In genomic region chr5:116465411-116465810, GRCh38 we compare ENCODE assay signal across 21 cellular contexts.
DNase-seq lines count a peak whose midpoint lies in the region; ATAC-seq and TF ChIP-seq lines count a peak whose summit lies in the region.
"Had no signal": no experiment of that assay in that cellular context is flagged by ENCODE, and none has a peak within 500 bp of the region (broad histone marks: within the 10 kb centered on the region; RNA-seq: fewer than 3 reads in every experiment).

No MANE protein-coding gene starts in this region.

- no peaks in the 10 kb centered on the region for H4K20me1 ChIP-seq in BLaER1
- peaks cover 18% of the 10 kb centered on the region; the same call in 1 of the 2 replicates for H4K20me1 ChIP-seq in GM23338 (replicated peaks; ENCODE audit: insufficient read depth)
- H4K20me1 ChIP-seq in osteoblast (ENCODE audit: insufficient read depth, low read length), result no peaks in the 10 kb centered on the region

- H3K4ac ChIP-seq in neuronal stem cell (ENCODE audit: low read length), result no peak overlapping the region

- no peaks in the 10 kb centered on the region; the same call in 1 of the 2 replicates for H3F3A ChIP-seq in GM23338 (replicated peaks; ENCODE audit: low read depth)

- no peak overlapping the region for H2AK5ac ChIP-seq in neuronal stem cell (ENCODE audit: low read depth, low read length)

- no peak overlapping the region for H2BK12ac ChIP-seq in neuronal stem cell (ENCODE audit: low read length)

- no peak overlapping the region for H3K23ac ChIP-seq in neuronal stem cell (ENCODE audit: low read depth, low read length, poor library complexity)

- H3K4me1 Mint-ChIP-seq in GM23338 (peaks cover 19% of the 10 kb centered on the region), glutamatergic neuron (ENCODE audit: low read depth, unreplicated experiment) (peaks cover 17% of the 10 kb centered on the region)
- H3K4me1 Mint-ChIP-seq: CD8-positive, alpha-beta memory T cell had no signal

- no peaks in the 10 kb centered on the region for H3K79me1 ChIP-seq in neuronal stem cell (ENCODE audit: low read depth, low read length)

- H3K14ac ChIP-seq in neuronal stem cell (ENCODE audit: low read length), result no peak overlapping the region

- no peak overlapping the region for H2BK15ac ChIP-seq in neuronal stem cell (ENCODE audit: low read length)

- H3K4me3 ChIP-seq in BLaER1 (no peak overlapping the region), GM23338 (no peak overlapping the region), osteoblast (ENCODE audit: insufficient read depth, low read length) (no peak overlapping the region), neuronal stem cell (ENCODE audit: low read length in 2 of 2) (no peak overlapping the region)
- H3K4me3 ChIP-seq: A549 had no signal

- no peak overlapping the region for H3K9ac ChIP-seq in BLaER1
- H3K9ac ChIP-seq in neuronal stem cell (ENCODE audit: low read depth, low read length, poor library complexity), result no peak overlapping the region

- DNase-seq in GM23338 (ENCODE audit: low spot score), result no peak
- DNase-seq in glutamatergic neuron, result no peak
- peak; percentile 29 for DNase-seq in osteoblast (ENCODE audit: insufficient read length, low spot score, missing footprints)
- no peak for DNase-seq in neuronal stem cell (ENCODE audit: low spot score)
- no peak for DNase-seq in GOT3 (lab: John Stamatoyannopoulos, UW)
- DNase-seq: 8988T; ACHN; AML-193; BE2C; CD4-positive, CD25-positive, alpha-beta regulatory T cell; CD8-positive, alpha-beta memory T cell; DMS 273 treated with DMSO at 0.1 percent for 48 hours; DMS79; EL; GDM1; H9 had no signal

- H3K27me3 Mint-ChIP-seq in GM23338 (ENCODE audit: insufficient read depth, low read depth, poor library complexity) (peaks cover 4% of the 10 kb centered on the region), glutamatergic neuron (ENCODE audit: unreplicated experiment) (no peaks in the 10 kb centered on the region)
- H3K27me3 Mint-ChIP-seq: CD4-positive, CD25-positive, alpha-beta regulatory T cell; CD8-positive, alpha-beta memory T cell had no signal

- H3K4me2 ChIP-seq in BLaER1 (peak overlapping the region; percentile 68), GM23338 (no peak overlapping the region), osteoblast (ENCODE audit: insufficient read depth, low read length) (no peak overlapping the region), neuronal stem cell (ENCODE audit: insufficient read depth, low read length, poor library complexity, severe bottlenecking) (no peak overlapping the region)
- H3K4me2 ChIP-seq: A549 had no signal

- H3K79me2 ChIP-seq in GM23338 (replicated peaks; ENCODE audit: insufficient read depth) (peaks cover 21% of the 10 kb centered on the region), osteoblast (ENCODE audit: insufficient read depth, low read length) (no peaks in the 10 kb centered on the region)

- H4K8ac ChIP-seq in neuronal stem cell (ENCODE audit: low read depth, low read length), result no peak overlapping the region

- H3K4me3 Mint-ChIP-seq in GM23338 (no peak overlapping the region), glutamatergic neuron (ENCODE audit: unreplicated experiment) (no peak overlapping the region)
- H3K4me3 Mint-ChIP-seq: CD4-positive, CD25-positive, alpha-beta regulatory T cell; CD8-positive, alpha-beta memory T cell; H9 had no signal

- WGBS in neuronal stem cell (ENCODE audit: extremely low coverage in 2 of 2, insufficient read length in 2 of 2, insufficient replicate concordance in 1 of 2), 2 donors, result no CpG with 5 or more reads among the region's 3 CpGs

- no peak overlapping the region for H3K27ac Mint-ChIP-seq in GM23338
- H3K27ac Mint-ChIP-seq in glutamatergic neuron (ENCODE audit: unreplicated experiment), result peak overlapping the region; percentile 52
- H3K27ac Mint-ChIP-seq: CD4-positive, CD25-positive, alpha-beta regulatory T cell; H9 had no signal

- no peak overlapping the region for H2AFZ ChIP-seq in GM23338
- H2AFZ ChIP-seq in osteoblast (ENCODE audit: low read length), result no peak overlapping the region
- H2AFZ ChIP-seq in neuronal stem cell (ENCODE audit: low read length), result no peak overlapping the region

- H3K27me3 ChIP-seq in BLaER1, result no peaks in the 10 kb centered on the region
- H3K27me3 ChIP-seq in GM23338 (ENCODE audit: insufficient read depth), result no peaks in the 10 kb centered on the region
- no peaks in the 10 kb centered on the region for H3K27me3 ChIP-seq in osteoblast (ENCODE audit: insufficient read depth, low read length)
- no peaks in the 10 kb centered on the region for H3K27me3 ChIP-seq in neuronal stem cell (ENCODE audit: control insufficient read depth in 3 of 3, insufficient read depth in 3 of 3, low read depth in 1 of 3, low read length in 3 of 3)
- H3K27me3 ChIP-seq: BE2C had no signal

- H3K9me3 ChIP-seq in BLaER1 (peaks cover 19% of the 10 kb centered on the region), osteoblast (ENCODE audit: low read depth, low read length) (no peaks in the 10 kb centered on the region), neuronal stem cell (replicated peaks in 1 of 2; ENCODE audit: control insufficient read depth in 2 of 2, insufficient read depth in 1 of 2, low read depth in 1 of 2, low read length in 2 of 2) (peaks cover 0 to 4% of the 10 kb centered on the region in 2 donors)
- H3K9me3 ChIP-seq: A549, BE2C had no signal

- H3K36me3 Mint-ChIP-seq in GM23338 (ENCODE audit: low read depth) (peaks cover 73% of the 10 kb centered on the region), glutamatergic neuron (ENCODE audit: unreplicated experiment) (no peaks in the 10 kb centered on the region)

- H3K9me3 Mint-ChIP-seq in GM23338, result no peaks in the 10 kb centered on the region
- H3K9me3 Mint-ChIP-seq in glutamatergic neuron (ENCODE audit: unreplicated experiment), result peaks cover 5% of the 10 kb centered on the region
- H3K9me3 Mint-ChIP-seq: H9 had no signal

- ATAC-seq in GM23338 (no peak), GM19035 (IDR thresholded peaks at IDR 0.05; ENCODE audit: unreplicated experiment) (no peak)
- ATAC-seq: A549, HCT116 had no signal

- no peak overlapping the region for H2BK120ac ChIP-seq in neuronal stem cell (ENCODE audit: low read depth, low read length)

- H3K27ac ChIP-seq in BLaER1 (peak overlapping the region; percentile 80; the same call in 1 of the 2 replicates), GM23338 (ENCODE audit: low read depth) (0 out of 2 replicates have a peak overlapping the region, but pooled peaks have one; percentile 15), osteoblast (ENCODE audit: low read depth, low read length) (no peak overlapping the region), neuronal stem cell (replicated peaks; ENCODE audit: low read length) (no peak overlapping the region)
- H3K27ac ChIP-seq: A549, C4-2B had no signal

- no peaks in the 10 kb centered on the region for H3K9me2 ChIP-seq in GM23338 (ENCODE audit: insufficient read depth)

- H2BK5ac ChIP-seq in neuronal stem cell (ENCODE audit: low read length), result no peak overlapping the region

- TF ChIP-seq CTCF in GM23338 (conservative IDR thresholded peaks at IDR 0.05; ENCODE audit: low read depth in 2 of 2) (no peak), glutamatergic neuron (IDR thresholded peaks at IDR 0.05; ENCODE audit: partially characterized antibody, unreplicated experiment) (no peak), osteoblast (IDR thresholded peaks at IDR 0.05; ENCODE audit: extremely low read depth, low read depth, low read length) (no peak)

- H4K91ac ChIP-seq in neuronal stem cell (ENCODE audit: low read depth, low read length, poor library complexity), result no peak overlapping the region

- no peak overlapping the region for H3K18ac ChIP-seq in neuronal stem cell (ENCODE audit: low read length)

- H3K36me3 ChIP-seq in BLaER1, result no peaks in the 10 kb centered on the region
- peaks cover 58% of the 10 kb centered on the region for H3K36me3 ChIP-seq in GM23338 (ENCODE audit: insufficient read depth)
- H3K36me3 ChIP-seq in osteoblast (ENCODE audit: insufficient read depth, low read length), result no peaks in the 10 kb centered on the region
- peaks cover 6 to 9% of the 10 kb centered on the region in 2 donors for H3K36me3 ChIP-seq in neuronal stem cell (replicated peaks in 1 of 2; ENCODE audit: control insufficient read depth in 2 of 2, insufficient read depth in 2 of 2, low read length in 2 of 2)
- H3K36me3 ChIP-seq: BE2C had no signal

- peaks cover 50% of the 10 kb centered on the region for H3K4me1 ChIP-seq in BLaER1
- H3K4me1 ChIP-seq in GM23338 (ENCODE audit: insufficient read depth), result peaks cover 21% of the 10 kb centered on the region
- no peaks in the 10 kb centered on the region for H3K4me1 ChIP-seq in osteoblast (ENCODE audit: insufficient read depth, low read length)
- peaks cover 3 to 4% of the 10 kb centered on the region in 2 donors for H3K4me1 ChIP-seq in neuronal stem cell (ENCODE audit: control insufficient read depth in 2 of 2, insufficient read depth in 1 of 2, low read depth in 1 of 2, low read length in 2 of 2)
- H3K4me1 ChIP-seq: A549 had no signal

TF ChIP-seq in GM23338, 12 proteins besides CTCF, POLR2A, EP300 and RAD21 (continues in another document):
- TF ChIP-seq EZH2phosphoT487 (IDR thresholded peaks at IDR 0.05; ENCODE audit: unreplicated experiment) (no peak), JUNB (IDR thresholded peaks at IDR 0.05; ENCODE audit: unreplicated experiment) (no peak), STAT1 (IDR thresholded peaks at IDR 0.05; ENCODE audit: unreplicated experiment) (no peak), CREB1 (CRISPR knock-in tag; IDR thresholded peaks at IDR 0.05; ENCODE audit: low read depth) (no peak)

Comparison
In these comparisons a context has a peak if more than half of its experiments do, and no peak if none do; other contexts are left out.
1. H3K27ac ChIP-seq: peak in BLaER1 (single experiment) and GM23338 (single experiment); none in osteoblast (single experiment) and neuronal stem cell (single experiment).